1 cellular context compared by ENCODE assay signal in the genomic region with DNA sequence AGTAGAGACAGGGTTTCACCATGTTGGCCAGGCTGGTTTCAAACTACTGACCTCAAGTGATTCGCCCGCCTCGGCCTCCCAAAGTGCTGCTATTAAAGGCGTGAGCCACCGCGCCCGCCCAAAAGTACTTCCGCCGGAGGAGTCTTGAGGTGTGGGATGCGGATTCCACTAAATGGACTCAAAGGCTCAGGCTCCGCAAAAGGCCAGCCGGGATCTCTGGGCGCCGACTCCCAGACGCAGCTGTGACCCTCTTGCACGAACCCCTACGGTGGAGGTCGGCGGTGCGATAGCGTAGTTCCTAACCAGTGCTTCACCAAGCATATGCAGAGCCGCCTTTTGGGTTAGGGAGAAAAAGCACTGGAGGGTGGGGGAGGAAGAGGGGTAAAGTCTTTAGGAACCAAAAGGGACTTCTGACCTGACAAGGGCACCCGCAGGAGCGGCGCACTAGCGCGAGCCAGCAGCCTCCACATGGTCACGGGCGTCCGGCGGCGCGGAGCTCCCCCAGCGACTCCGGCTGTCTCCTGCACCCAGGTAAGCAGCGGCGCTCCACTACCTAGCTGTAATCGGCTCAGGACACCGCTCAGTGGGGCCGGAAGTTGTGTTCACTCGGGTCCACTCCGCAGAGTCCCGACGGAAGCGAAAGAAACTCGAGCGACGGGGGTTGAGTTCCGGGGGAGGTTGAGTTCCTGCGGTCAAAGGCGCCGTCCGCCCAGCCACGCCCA.
A peak's percentile ranks its signal among the peaks of the same experiment; 100 is the strongest.
TF ChIP-seq lines count a peak whose summit lies in the region.

A gene (minus strand): TSS at position 590 of the 722 bp plus-strand sequence. CDS start 120 bp downstream, at position 470.

TF ChIP-seq in HepG2, 621 proteins besides CTCF, POLR2A, EP300 and RAD21 (continued from another document and continues in another):
- TF ChIP-seq ZNF598 (CRISPR knock-in tag; IDR thresholded peaks at IDR 0.05; ENCODE audit: borderline replicate concordance) (peak; percentile 74), ZNF678 (CRISPR knock-in tag; IDR thresholded peaks at IDR 0.05) (0 out of 2 replicates have a peak, but pooled peaks have one; percentile 31), ZNF577 (CRISPR knock-in tag; IDR thresholded peaks at IDR 0.05; ENCODE audit: borderline replicate concordance, low read depth) (no peak), SALL2 (CRISPR knock-in tag; IDR thresholded peaks at IDR 0.05) (peak; percentile 81; the same call in 1 of the 2 replicates), SRSF4 (IDR thresholded peaks at IDR 0.05; ENCODE audit: low read depth, low read length, poor library complexity, severe bottlenecking) (no peak), ARNTL (CRISPR knock-in tag; IDR thresholded peaks at IDR 0.05) (no peak), ZNF329 (CRISPR knock-in tag; IDR thresholded peaks at IDR 0.05; ENCODE audit: low read depth) (peak; percentile 86; the same call in 1 of the 2 replicates), ZNF333 (CRISPR knock-in tag; IDR thresholded peaks at IDR 0.05; ENCODE audit: borderline replicate concordance) (0 out of 2 replicates have a peak, but pooled peaks have one; percentile 32), PRMT3 (CRISPR knock-in tag; IDR thresholded peaks at IDR 0.05; ENCODE audit: borderline replicate concordance, low read depth) (no peak), HDAC2 (CRISPR knock-in tag; IDR thresholded peaks at IDR 0.05) (peak; percentile 63; the same call in 1 of the 2 replicates), ZNF468 (CRISPR knock-in tag; IDR thresholded peaks at IDR 0.05) (no peak), DNMT1 (CRISPR knock-in tag; IDR thresholded peaks at IDR 0.05) (no peak), ZNF709 (CRISPR knock-in tag; IDR thresholded peaks at IDR 0.05) (peak; percentile 59), CBX2 (IDR thresholded peaks at IDR 0.05; ENCODE audit: low read depth, low read length) (no peak; the same call in 1 of the 2 replicates), CBX2 (CRISPR knock-in tag; IDR thresholded peaks at IDR 0.05; ENCODE audit: low read depth) (no peak), EHMT2 (IDR thresholded peaks at IDR 0.05; ENCODE audit: borderline replicate concordance, low read depth, low read length) (peak; percentile 97; the same call in 1 of the 2 replicates), NCOA5 (CRISPR knock-in tag; IDR thresholded peaks at IDR 0.05) (no peak), HNF4G (IDR thresholded peaks at IDR 0.05; ENCODE audit: borderline replicate concordance, low read depth, low read length) (peak; percentile 37; the same call in 1 of the 2 replicates), HNF4G (CRISPR knock-in tag; IDR thresholded peaks at IDR 0.05; ENCODE audit: borderline replicate concordance, low read depth) (peak; percentile 56; the same call in 1 of the 2 replicates), ZFP36 (IDR thresholded peaks at IDR 0.05; ENCODE audit: borderline replicate concordance, low read depth, low read length, partially characterized antibody) (no peak), PTBP1 (IDR thresholded peaks at IDR 0.05; ENCODE audit: low read depth, low read length, poor library complexity, severe bottlenecking) (no peak), ETV5 (CRISPR knock-in tag; IDR thresholded peaks at IDR 0.05; ENCODE audit: borderline replicate concordance) (peak; percentile 71), ZNF652 (CRISPR knock-in tag; IDR thresholded peaks at IDR 0.05; ENCODE audit: borderline replicate concordance, low read depth) (peak; percentile 35; the same call in 1 of the 2 replicates), GATA4 (IDR thresholded peaks at IDR 0.05; ENCODE audit: borderline replicate concordance, low read depth) (no peak), THYN1 (CRISPR knock-in tag; IDR thresholded peaks at IDR 0.05; ENCODE audit: borderline replicate concordance, low read depth) (no peak), RNF2 (conservative IDR thresholded peaks at IDR 0.05; ENCODE audit: low read depth) (peak; percentile 81; the same call in 1 of the 2 replicates), ZNF10 (CRISPR knock-in tag; IDR thresholded peaks at IDR 0.05; ENCODE audit: borderline replicate concordance, low read depth) (no peak), SETDB1 (CRISPR knock-in tag; IDR thresholded peaks at IDR 0.05; ENCODE audit: borderline replicate concordance) (no peak; the same call in 1 of the 2 replicates), ZFP36L1 (CRISPR knock-in tag; IDR thresholded peaks at IDR 0.05) (peak; percentile 11), AHR (CRISPR knock-in tag; IDR thresholded peaks at IDR 0.05) (peak; percentile 91), ZNF552 (CRISPR knock-in tag; IDR thresholded peaks at IDR 0.05; ENCODE audit: borderline replicate concordance) (0 out of 2 replicates have a peak, but pooled peaks have one; percentile 73), SAP130 (CRISPR knock-in tag; IDR thresholded peaks at IDR 0.05; ENCODE audit: low read depth) (peak; percentile 86), EEA1 (CRISPR knock-in tag; IDR thresholded peaks at IDR 0.05; ENCODE audit: borderline replicate concordance) (0 out of 2 replicates have a peak, but pooled peaks have one; percentile 50), ZNF235 (CRISPR knock-in tag; IDR thresholded peaks at IDR 0.05; ENCODE audit: borderline replicate concordance) (no peak), HOXA3 (CRISPR knock-in tag; IDR thresholded peaks at IDR 0.05) (peak; percentile 85), ZNF607 (CRISPR knock-in tag; IDR thresholded peaks at IDR 0.05; ENCODE audit: borderline replicate concordance) (peak; percentile 89; the same call in 1 of the 2 replicates), ZNF383 (CRISPR knock-in tag; IDR thresholded peaks at IDR 0.05; ENCODE audit: borderline replicate concordance) (no peak; the same call in 1 of the 2 replicates), ZNF44 (CRISPR knock-in tag; IDR thresholded peaks at IDR 0.05) (peak; percentile 92; the same call in 1 of the 2 replicates), KLF16 (CRISPR knock-in tag; IDR thresholded peaks at IDR 0.05) (peak in 1 of 2 experiments; percentile 82; a peak in 2 of 4 replicates), SMAD9 (CRISPR knock-in tag; IDR thresholded peaks at IDR 0.05) (0 out of 2 replicates have a peak, but pooled peaks have one; percentile 50), PRPF4 (IDR thresholded peaks at IDR 0.05; ENCODE audit: low read depth, low read length, poor library complexity, severe bottlenecking) (no peak), SCMH1 (CRISPR knock-in tag; IDR thresholded peaks at IDR 0.05; ENCODE audit: borderline replicate concordance) (no peak), ZNF672 (CRISPR knock-in tag; IDR thresholded peaks at IDR 0.05) (no peak), MYC (CRISPR knock-in tag; IDR thresholded peaks at IDR 0.05; ENCODE audit: borderline replicate concordance) (peak; percentile 96), ESRRA (CRISPR knock-in tag; IDR thresholded peaks at IDR 0.05; ENCODE audit: low read depth) (peak; percentile 56), ERF (CRISPR knock-in tag; IDR thresholded peaks at IDR 0.05) (peak; percentile 70; the same call in 1 of the 2 replicates), MAF1 (CRISPR knock-in tag; IDR thresholded peaks at IDR 0.05; ENCODE audit: borderline replicate concordance) (0 out of 2 replicates have a peak, but pooled peaks have one; percentile 50), CC2D1A (CRISPR knock-in tag; IDR thresholded peaks at IDR 0.05) (no peak)
- TF ChIP-seq, protein P1, sequence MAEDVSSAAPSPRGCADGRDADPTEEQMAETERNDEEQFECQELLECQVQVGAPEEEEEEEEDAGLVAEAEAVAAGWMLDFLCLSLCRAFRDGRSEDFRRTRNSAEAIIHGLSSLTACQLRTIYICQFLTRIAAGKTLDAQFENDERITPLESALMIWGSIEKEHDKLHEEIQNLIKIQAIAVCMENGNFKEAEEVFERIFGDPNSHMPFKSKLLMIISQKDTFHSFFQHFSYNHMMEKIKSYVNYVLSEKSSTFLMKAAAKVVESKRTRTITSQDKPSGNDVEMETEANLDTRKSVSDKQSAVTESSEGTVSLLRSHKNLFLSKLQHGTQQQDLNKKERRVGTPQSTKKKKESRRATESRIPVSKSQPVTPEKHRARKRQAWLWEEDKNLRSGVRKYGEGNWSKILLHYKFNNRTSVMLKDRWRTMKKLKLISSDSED (CRISPR knock-in tag; IDR thresholded peaks at IDR 0.05) = no peak
- TF ChIP-seq, protein P2, sequence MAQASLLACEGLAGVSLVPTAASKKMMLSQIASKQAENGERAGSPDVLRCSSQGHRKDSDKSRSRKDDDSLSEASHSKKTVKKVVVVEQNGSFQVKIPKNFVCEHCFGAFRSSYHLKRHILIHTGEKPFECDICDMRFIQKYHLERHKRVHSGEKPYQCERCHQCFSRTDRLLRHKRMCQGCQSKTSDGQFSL (CRISPR knock-in tag; IDR thresholded peaks at IDR 0.05) = no peak
- TF ChIP-seq, protein P3, sequence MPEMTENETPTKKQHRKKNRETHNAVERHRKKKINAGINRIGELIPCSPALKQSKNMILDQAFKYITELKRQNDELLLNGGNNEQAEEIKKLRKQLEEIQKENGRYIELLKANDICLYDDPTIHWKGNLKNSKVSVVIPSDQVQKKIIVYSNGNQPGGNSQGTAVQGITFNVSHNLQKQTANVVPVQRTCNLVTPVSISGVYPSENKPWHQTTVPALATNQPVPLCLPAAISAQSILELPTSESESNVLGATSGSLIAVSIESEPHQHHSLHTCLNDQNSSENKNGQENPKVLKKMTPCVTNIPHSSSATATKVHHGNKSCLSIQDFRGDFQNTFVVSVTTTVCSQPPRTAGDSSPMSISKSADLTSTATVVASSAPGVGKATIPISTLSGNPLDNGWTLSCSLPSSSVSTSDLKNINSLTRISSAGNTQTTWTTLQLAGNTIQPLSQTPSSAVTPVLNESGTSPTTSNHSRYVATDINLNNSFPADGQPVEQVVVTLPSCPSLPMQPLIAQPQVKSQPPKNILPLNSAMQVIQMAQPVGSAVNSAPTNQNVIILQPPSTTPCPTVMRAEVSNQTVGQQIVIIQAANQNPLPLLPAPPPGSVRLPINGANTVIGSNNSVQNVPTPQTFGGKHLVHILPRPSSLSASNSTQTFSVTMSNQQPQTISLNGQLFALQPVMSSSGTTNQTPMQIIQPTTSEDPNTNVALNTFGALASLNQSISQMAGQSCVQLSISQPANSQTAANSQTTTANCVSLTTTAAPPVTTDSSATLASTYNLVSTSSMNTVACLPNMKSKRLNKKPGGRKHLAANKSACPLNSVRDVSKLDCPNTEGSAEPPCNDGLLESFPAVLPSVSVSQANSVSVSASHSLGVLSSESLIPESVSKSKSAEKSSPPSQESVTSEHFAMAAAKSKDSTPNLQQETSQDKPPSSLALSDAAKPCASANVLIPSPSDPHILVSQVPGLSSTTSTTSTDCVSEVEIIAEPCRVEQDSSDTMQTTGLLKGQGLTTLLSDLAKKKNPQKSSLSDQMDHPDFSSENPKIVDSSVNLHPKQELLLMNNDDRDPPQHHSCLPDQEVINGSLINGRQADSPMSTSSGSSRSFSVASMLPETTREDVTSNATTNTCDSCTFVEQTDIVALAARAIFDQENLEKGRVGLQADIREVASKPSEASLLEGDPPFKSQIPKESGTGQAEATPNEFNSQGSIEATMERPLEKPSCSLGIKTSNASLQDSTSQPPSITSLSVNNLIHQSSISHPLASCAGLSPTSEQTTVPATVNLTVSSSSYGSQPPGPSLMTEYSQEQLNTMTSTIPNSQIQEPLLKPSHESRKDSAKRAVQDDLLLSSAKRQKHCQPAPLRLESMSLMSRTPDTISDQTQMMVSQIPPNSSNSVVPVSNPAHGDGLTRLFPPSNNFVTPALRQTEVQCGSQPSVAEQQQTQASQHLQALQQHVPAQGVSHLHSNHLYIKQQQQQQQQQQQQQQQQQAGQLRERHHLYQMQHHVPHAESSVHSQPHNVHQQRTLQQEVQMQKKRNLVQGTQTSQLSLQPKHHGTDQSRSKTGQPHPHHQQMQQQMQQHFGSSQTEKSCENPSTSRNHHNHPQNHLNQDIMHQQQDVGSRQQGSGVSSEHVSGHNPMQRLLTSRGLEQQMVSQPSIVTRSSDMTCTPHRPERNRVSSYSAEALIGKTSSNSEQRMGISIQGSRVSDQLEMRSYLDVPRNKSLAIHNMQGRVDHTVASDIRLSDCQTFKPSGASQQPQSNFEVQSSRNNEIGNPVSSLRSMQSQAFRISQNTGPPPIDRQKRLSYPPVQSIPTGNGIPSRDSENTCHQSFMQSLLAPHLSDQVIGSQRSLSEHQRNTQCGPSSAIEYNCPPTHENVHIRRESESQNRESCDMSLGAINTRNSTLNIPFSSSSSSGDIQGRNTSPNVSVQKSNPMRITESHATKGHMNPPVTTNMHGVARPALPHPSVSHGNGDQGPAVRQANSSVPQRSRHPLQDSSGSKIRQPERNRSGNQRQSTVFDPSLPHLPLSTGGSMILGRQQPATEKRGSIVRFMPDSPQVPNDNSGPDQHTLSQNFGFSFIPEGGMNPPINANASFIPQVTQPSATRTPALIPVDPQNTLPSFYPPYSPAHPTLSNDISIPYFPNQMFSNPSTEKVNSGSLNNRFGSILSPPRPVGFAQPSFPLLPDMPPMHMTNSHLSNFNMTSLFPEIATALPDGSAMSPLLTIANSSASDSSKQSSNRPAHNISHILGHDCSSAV (CRISPR knock-in tag; IDR thresholded peaks at IDR 0.05; ENCODE audit: borderline replicate concordance) = no peak
- TF ChIP-seq, protein P4, sequence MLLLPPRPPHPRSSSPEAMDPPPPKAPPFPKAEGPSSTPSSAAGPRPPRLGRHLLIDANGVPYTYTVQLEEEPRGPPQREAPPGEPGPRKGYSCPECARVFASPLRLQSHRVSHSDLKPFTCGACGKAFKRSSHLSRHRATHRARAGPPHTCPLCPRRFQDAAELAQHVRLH (CRISPR knock-in tag; IDR thresholded peaks at IDR 0.05; ENCODE audit: borderline replicate concordance, low read depth) = peak; percentile 87; the same call in 1 of the 2 replicates
- TF ChIP-seq, protein P5, sequence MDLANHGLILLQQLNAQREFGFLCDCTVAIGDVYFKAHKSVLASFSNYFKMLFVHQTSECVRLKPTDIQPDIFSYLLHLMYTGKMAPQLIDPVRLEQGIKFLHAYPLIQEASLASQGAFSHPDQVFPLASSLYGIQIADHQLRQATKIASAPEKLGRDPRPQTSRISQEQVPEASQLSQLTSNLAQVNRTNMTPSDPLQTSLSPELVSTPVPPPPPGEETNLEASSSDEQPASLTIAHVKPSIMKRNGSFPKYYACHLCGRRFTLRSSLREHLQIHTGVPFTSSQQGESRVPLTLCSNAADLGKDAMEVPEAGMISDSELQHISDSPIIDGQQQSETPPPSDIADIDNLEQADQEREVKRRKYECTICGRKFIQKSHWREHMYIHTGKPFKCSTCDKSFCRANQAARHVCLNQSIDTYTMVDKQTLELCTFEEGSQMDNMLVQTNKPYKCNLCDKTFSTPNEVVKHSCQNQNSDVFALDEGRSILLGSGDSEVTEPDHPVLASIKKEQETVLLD (CRISPR knock-in tag; IDR thresholded peaks at IDR 0.05; ENCODE audit: low read depth) = no peak
- TF ChIP-seq, protein P6, sequence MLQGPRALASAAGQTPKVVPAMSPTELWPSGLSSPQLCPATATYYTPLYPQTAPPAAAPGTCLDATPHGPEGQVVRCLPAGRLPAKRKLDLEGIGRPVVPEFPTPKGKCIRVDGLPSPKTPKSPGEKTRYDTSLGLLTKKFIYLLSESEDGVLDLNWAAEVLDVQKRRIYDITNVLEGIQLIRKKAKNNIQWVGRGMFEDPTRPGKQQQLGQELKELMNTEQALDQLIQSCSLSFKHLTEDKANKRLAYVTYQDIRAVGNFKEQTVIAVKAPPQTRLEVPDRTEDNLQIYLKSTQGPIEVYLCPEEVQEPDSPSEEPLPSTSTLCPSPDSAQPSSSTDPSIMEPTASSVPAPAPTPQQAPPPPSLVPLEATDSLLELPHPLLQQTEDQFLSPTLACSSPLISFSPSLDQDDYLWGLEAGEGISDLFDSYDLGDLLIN (CRISPR knock-in tag; IDR thresholded peaks at IDR 0.05; ENCODE audit: borderline replicate concordance) = no peak
- TF ChIP-seq, protein P7, sequence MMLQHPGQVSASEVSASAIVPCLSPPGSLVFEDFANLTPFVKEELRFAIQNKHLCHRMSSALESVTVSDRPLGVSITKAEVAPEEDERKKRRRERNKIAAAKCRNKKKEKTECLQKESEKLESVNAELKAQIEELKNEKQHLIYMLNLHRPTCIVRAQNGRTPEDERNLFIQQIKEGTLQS (CRISPR knock-in tag; IDR thresholded peaks at IDR 0.05) = no peak
